13 cellular contexts compared by ENCODE assay signal in the genomic region with DNA sequence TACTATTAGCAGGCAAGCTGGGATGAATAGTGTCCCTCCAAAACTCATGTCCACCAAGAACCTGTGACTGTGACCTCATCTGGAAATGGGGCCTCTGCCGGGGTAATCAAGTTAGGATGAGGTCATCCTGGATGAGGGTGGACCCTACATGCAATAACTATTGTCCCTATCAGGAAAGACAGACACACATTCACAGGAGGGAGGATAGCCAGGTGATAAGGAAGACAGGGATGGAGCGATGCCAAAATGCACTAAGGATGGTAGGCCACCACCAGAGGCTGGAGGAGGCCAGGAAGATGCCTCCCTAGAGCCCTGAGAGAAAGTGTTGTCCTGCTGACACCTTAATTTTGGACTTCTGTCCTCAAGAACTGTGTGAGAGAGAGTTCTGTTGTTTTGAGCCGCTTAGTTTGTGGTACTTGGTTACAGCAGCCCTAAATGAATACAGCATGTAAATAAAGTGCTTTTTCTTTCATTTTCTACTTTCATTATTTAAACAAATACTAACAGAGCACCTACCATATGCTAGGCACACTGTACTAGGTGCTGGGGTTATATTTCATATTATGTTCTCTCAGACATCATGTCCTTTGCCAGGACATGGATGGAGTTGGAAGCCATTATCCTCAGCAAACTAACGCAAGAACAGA.
DNase-seq lines count a peak whose midpoint lies in the region; ATAC-seq and TF ChIP-seq lines count a peak whose summit lies in the region.
"Had no signal": no experiment of that assay in that cellular context is flagged by ENCODE, and none has a peak within 500 bp of the region (broad histone marks: within the 10 kb centered on the region; RNA-seq: fewer than 3 reads in every experiment).

No MANE protein-coding gene starts in this region.

- in situ Hi-C loops in gastrocnemius medialis (cut with MboI; ENCODE audit: low sequenced_read_pairs in 4 of 4), result loop anchor here in 1 of 4 donors (25.0 kb wide), 1 partner anchor 488 kb away; no protein-coding TSS in a partner anchor

- H3K4me1 ChIP-seq in gastrocnemius medialis, result no peaks in the 10 kb centered on the region
- H3K4me1 ChIP-seq: ascending aorta had no signal

- H3K36me3 ChIP-seq in gastrocnemius medialis, result no peaks in the 10 kb centered on the region
- H3K36me3 ChIP-seq: ascending aorta had no signal

- DNase-seq in dermis blood vessel endothelial cell (peak; percentile 26), gastrocnemius medialis (no peak), RPMI8226 (no peak), occipital lobe (lab: John Stamatoyannopoulos, UW) (no peak)
- DNase-seq: activated gamma-delta T cell; naive thymus-derived CD8-positive, alpha-beta T cell; NCI-H2029 treated with DMSO at 0.1 percent for 48 hours; SW 1271 had no signal

- H3K9me3 ChIP-seq in gastrocnemius medialis, result no peaks in the 10 kb centered on the region
- H3K9me3 ChIP-seq: ascending aorta had no signal

- no peak overlapping the region for H3K4me3 ChIP-seq in gastrocnemius medialis
- H3K4me3 ChIP-seq: ascending aorta had no signal

- no peak for TF ChIP-seq CTCF in gastrocnemius medialis (IDR thresholded peaks at IDR 0.05 in 4 of 5, conservative IDR thresholded peaks at IDR 0.05 in 1 of 5)

- TF ChIP-seq POLR2A in gastrocnemius medialis (IDR thresholded peaks at IDR 0.05), result no peak

- no peak overlapping the region for H3K27ac ChIP-seq in gastrocnemius medialis
- H3K27ac ChIP-seq: ascending aorta had no signal

- ATAC-seq in GM18499 (IDR thresholded peaks at IDR 0.05; ENCODE audit: insufficient read depth, unreplicated experiment) (peak; percentile 78), GM21381 (IDR thresholded peaks at IDR 0.05; ENCODE audit: unreplicated experiment) (peak; percentile 68), HG03175 (IDR thresholded peaks at IDR 0.05; ENCODE audit: unreplicated experiment) (peak; percentile 57), gastrocnemius medialis (no peak), GM19328 (IDR thresholded peaks at IDR 0.05; ENCODE audit: unreplicated experiment) (no peak)
- ATAC-seq: naive thymus-derived CD8-positive, alpha-beta T cell had no signal

- intact Hi-C loops in gastrocnemius medialis (cut with DNase I; ENCODE audit: low total_unique reads), result no loop called here

- H3K27me3 ChIP-seq in gastrocnemius medialis, result no peaks in the 10 kb centered on the region
- H3K27me3 ChIP-seq: ascending aorta had no signal

Comparison
In these comparisons a context has a peak if more than half of its experiments do, and no peak if none do; other contexts are left out.
1. ATAC-seq: peak in GM18499 (single experiment), GM21381 (single experiment) and HG03175 (single experiment); none in gastrocnemius medialis (0 of 2) and GM19328 (single experiment).